In the genomic region with DNA sequence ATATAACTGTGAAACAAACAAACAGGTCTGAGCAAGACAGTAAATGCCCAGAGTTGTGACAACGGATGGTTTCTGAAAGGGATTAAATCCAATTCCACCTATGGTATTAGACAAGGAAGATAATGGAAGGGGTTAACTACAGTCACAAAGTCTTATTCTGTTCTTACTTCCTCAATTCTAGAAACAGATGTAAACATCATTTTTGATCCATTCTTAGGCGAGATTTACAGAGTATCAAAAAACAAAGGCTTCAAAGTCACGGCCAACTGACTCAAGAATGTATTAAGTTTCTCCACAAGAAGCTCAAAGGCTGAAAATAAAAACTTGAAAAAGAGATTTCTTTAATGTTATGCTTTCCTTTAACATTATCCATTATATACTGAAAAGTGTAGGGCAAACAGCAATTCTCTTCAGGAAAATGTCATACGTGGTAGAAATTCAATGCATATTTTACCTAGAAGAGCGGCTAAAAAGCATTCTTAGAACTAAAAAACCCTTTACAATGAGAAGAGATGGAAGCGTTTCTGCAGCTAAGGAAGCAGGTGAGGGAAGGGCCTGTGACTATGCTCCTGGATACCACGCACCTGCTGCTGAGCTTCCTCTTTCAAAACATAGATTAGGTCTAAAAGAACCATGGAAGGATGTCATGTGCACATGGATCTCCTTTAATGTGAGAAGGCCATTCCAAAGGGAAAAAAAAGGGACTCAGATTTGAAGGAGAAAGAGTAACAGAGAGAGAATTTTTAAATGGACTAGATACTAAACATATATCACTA, we compare ENCODE assay signal across 15 cellular contexts.
"Had no signal": no experiment of that assay in that cellular context is flagged by ENCODE, and none has a peak within 500 bp of the region (broad histone marks: within the 10 kb centered on the region; RNA-seq: fewer than 3 reads in every experiment).

No MANE protein-coding gene starts in this region.

- H3K4me1 ChIP-seq: prostate gland had no signal

- H3K9me3 ChIP-seq: prostate gland had no signal

- H3K36me3 ChIP-seq: brain microvascular endothelial cell, prostate gland had no signal

- H3K27ac ChIP-seq: brain microvascular endothelial cell, epithelial cell of prostate, prostate gland had no signal

- H3K4me3 ChIP-seq: prostate gland had no signal

- DNase-seq: activated CD4-positive, alpha-beta T cell treated with anti-CD3 and anti-CD28 coated beads, Interleukin-2, amount 50 U/mL, for 4 hours; activated CD4-positive, CD25-positive, alpha-beta regulatory T cell treated with anti-CD3 and anti-CD28 coated beads, Interleukin-2, amount 50 U/mL, for 72 hours; activated effector memory CD4-positive, alpha-beta T cell treated with Interleukin-2 at 50 U/mL for 16 hours; activated T-cell treated with anti-CD3 and anti-CD28 coated beads, Interleukin-2, amount 50 U/mL, for 24 hours; brain microvascular endothelial cell; effector memory CD8-positive, alpha-beta T cell; naive B cell; stimulated activated CD4-positive, alpha-beta T cell treated with anti-CD3 and anti-CD28 coated beads, Interleukin-2, amount 100 ng/mL, for 24 hours; stimulated activated naive CD4-positive, alpha-beta T cell; substantia nigra; trophoblast cell had no signal

- ATAC-seq: activated naive CD4-positive, alpha-beta T cell treated with anti-CD3 and anti-CD28 coated beads, Interleukin-2, amount 50 U/mL, for 72 hours; effector memory CD8-positive, alpha-beta T cell; sciatic nerve had no signal

- H3K27me3 ChIP-seq: brain microvascular endothelial cell had no signal
